Comparison of ENCODE assay signal across 21 cellular contexts in the genomic region with DNA sequence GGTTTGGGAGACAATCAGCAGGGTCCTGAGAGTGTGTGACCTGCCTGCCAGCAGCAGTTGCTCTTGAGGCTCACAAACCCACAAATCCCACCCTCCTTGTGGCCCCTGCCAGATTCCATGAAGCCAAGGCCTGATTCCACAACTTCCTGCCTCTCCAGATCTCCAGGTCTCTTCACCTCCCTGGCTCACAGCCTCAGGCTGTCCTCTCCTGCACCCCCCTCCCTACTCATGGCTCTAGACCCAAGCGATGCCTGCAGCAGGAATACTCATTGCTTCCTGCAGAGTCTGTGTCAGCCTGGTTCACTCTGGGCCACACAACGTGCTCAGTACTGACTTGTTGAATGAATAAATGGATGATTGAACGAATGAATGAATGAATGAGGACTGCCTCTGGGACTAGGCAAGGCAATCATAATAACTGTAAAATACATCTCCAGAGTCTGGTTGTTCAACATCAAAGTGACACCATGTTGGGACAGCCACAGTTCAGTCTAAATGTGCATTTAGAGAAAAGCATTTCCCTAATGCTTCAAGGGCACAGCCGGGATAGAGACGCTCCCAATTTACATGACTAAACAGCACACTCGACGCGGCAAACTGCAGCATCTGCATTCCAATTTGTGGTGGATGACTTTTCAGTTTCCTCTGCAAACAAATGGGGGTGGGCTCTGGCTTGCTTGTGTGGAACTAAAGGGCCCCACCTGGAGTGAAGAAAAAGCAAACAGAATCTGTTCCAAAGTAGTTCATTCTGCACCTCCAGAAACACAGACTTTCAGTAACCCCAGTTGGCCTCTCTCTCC.
DNase-seq lines count a peak whose midpoint lies in the region; ATAC-seq and TF ChIP-seq lines count a peak whose summit lies in the region.
"Had no signal": no experiment of that assay in that cellular context is flagged by ENCODE, and none has a peak within 500 bp of the region (broad histone marks: within the 10 kb centered on the region; RNA-seq: fewer than 3 reads in every experiment).

No MANE protein-coding gene starts in this region.

- no peak overlapping the region for H3K9ac ChIP-seq in HUES64 (ENCODE audit: low read depth, low read length)
- H3K9ac ChIP-seq in MM.1S (ENCODE audit: low read length) = no peak overlapping the region
- H3K9ac ChIP-seq: BLaER1 treated with 17β-estradiol and CSF1 and Interleukin-3, amounts not matched to agents 10 nM and 100 nM had no signal

- POLR2A ChIA-PET in RWPE1 (lab: Yijun Ruan, JAX; ENCODE audit: low non-redundant PET) = no interaction called here

- no peaks in the 10 kb centered on the region for H3K4me1 Mint-ChIP-seq in CD14-positive monocyte
- H3K4me1 Mint-ChIP-seq: activated CD4-positive, alpha-beta T cell treated with anti-CD3 and anti-CD28 coated beads, Interleukin-2, amount 10 ng/mL, durations not matched to agents 24 days and 14 days had no signal

- no peaks in the 10 kb centered on the region for H4K20me1 ChIP-seq in MM.1S (ENCODE audit: insufficient read depth, low read length)
- H4K20me1 ChIP-seq: BLaER1 treated with 17β-estradiol and CSF1 and Interleukin-3, amounts not matched to agents 10 nM and 100 nM had no signal

- no peak for TF ChIP-seq CTCF in CD14-positive monocyte (IDR thresholded peaks at IDR 0.05)
- no peak for TF ChIP-seq CTCF in RWPE1 (conservative IDR thresholded peaks at IDR 0.05; ENCODE audit: low read depth)
- TF ChIP-seq CTCF in MM.1S (IDR thresholded peaks at IDR 0.05; ENCODE audit: low read length) = no peak

- peak; percentile 15 for DNase-seq in CD14-positive monocyte (ENCODE audit: low spot score)
- DNase-seq in SJCRH30 = peak; percentile 24 to 55
- DNase-seq in iPS-NIHi11 (ENCODE audit: low spot score) = peak; percentile 75
- DNase-seq in RWPE1 (ENCODE audit: low spot score) = no peak
- DNase-seq in MM.1S = no peak
- DNase-seq: activated CD4-positive, alpha-beta T cell treated with anti-CD3 and anti-CD28 coated beads, Interleukin-2, amount 10 ng/mL, durations not matched to agents 24 days and 14 days; activated CD8-positive, alpha-beta memory T cell treated with anti-CD3 and anti-CD28 coated beads, Interleukin-2, amount 50 U/mL, for 48 hours; activated gamma-delta T cell treated with Interleukin-2 at 50 U/mL for 16 hours; anterior cingulate cortex; effector CD8-positive, alpha-beta T cell; NCI-H1417 treated with DMSO at 0.1 percent for 48 hours; nucleus accumbens; stimulated activated CD4-positive, alpha-beta T cell treated with anti-CD3 and anti-CD28 coated beads, Interleukin-12 subunit alpha, Interleukin-12 subunit beta, amount 100 ng/mL, for 4 hours; substantia nigra; SW 1271 had no signal

- no peaks in the 10 kb centered on the region for H3K36me3 Mint-ChIP-seq in CD14-positive monocyte

- no peak overlapping the region for H3K4me3 Mint-ChIP-seq in CD14-positive monocyte
- H3K4me3 Mint-ChIP-seq: activated CD4-positive, alpha-beta T cell treated with anti-CD3 and anti-CD28 coated beads, Interleukin-2, amount 10 ng/mL, durations not matched to agents 24 days and 14 days; central memory CD8-positive, alpha-beta T cell had no signal

- intact Hi-C loops in CD14-positive monocyte (cut with micrococcal nuclease) = no loop called here

- H3K27me3 ChIP-seq in HUES64 (ENCODE audit: insufficient read depth, low read length) (peaks cover 93% of the 10 kb centered on the region), SJCRH30 (no peaks in the 10 kb centered on the region), MM.1S (replicated peaks; ENCODE audit: insufficient read depth, low read length) (peaks cover 68% of the 10 kb centered on the region)
- H3K27me3 ChIP-seq: BLaER1 treated with 17β-estradiol and CSF1 and Interleukin-3, amounts not matched to agents 10 nM and 100 nM had no signal

- CTCF ChIA-PET in RWPE1 (lab: Yijun Ruan, JAX) = no interaction called here

- no peaks in the 10 kb centered on the region for H3F3A ChIP-seq in MM.1S (ENCODE audit: insufficient read depth, low read length)

- H3K4me2 ChIP-seq in MM.1S (ENCODE audit: low read depth, low read length) = no peak overlapping the region
- H3K4me2 ChIP-seq: BLaER1 treated with 17β-estradiol and CSF1 and Interleukin-3, amounts not matched to agents 10 nM and 100 nM had no signal

- H3K79me2 ChIP-seq in MM.1S (ENCODE audit: low read length) = no peaks in the 10 kb centered on the region

- H3K36me3 ChIP-seq in HUES64 (ENCODE audit: insufficient read depth, low read length) = no peaks in the 10 kb centered on the region
- no peaks in the 10 kb centered on the region for H3K36me3 ChIP-seq in SJCRH30
- H3K36me3 ChIP-seq in MM.1S (replicated peaks; ENCODE audit: insufficient read depth, low read length) = no peaks in the 10 kb centered on the region
- H3K36me3 ChIP-seq: BLaER1 treated with 17β-estradiol and CSF1 and Interleukin-3, amounts not matched to agents 10 nM and 100 nM; lower lobe of right lung had no signal

- peaks cover 0 to 5% (median 1%) of the 10 kb centered on the region in 7 donors for H3K9me3 Mint-ChIP-seq in CD14-positive monocyte
- H3K9me3 Mint-ChIP-seq: central memory CD8-positive, alpha-beta T cell had no signal

- no peak overlapping the region for H2AFZ ChIP-seq in MM.1S (ENCODE audit: low read length)

- 5% methylated on average over 8 of the region's 8 CpGs for WGBS in HUES64

- H3K27ac Mint-ChIP-seq in CD14-positive monocyte = peak overlapping the region in 1 of 7 donors; percentile 37
- H3K27ac Mint-ChIP-seq: activated CD4-positive, alpha-beta T cell treated with anti-CD3 and anti-CD28 coated beads, Interleukin-2, amount 10 ng/mL, durations not matched to agents 24 days and 14 days had no signal

- H3K27me3 Mint-ChIP-seq in CD14-positive monocyte (ENCODE audit: low read depth in 3 of 3) = peaks cover 2 to 15% (median 8%) of the 10 kb centered on the region in 3 donors

- H3K9me2 ChIP-seq in MM.1S (replicated peaks; ENCODE audit: insufficient read depth, low read length) = no peaks in the 10 kb centered on the region

- H3K4me3 ChIP-seq in HUES64 (ENCODE audit: low read length) (no peak overlapping the region), SJCRH30 (no peak overlapping the region), MM.1S (ENCODE audit: low read length) (no peak overlapping the region)
- H3K4me3 ChIP-seq: BLaER1 treated with 17β-estradiol and CSF1 and Interleukin-3, amounts not matched to agents 10 nM and 100 nM; lower lobe of right lung had no signal

- H3K27ac ChIP-seq in HUES64 (ENCODE audit: low read depth, low read length) = peak overlapping the region; percentile 43; the same call in 1 of the 2 replicates
- no peak overlapping the region for H3K27ac ChIP-seq in SJCRH30
- no peak overlapping the region for H3K27ac ChIP-seq in RWPE1
- H3K27ac ChIP-seq in MM.1S (ENCODE audit: low read length) = no peak overlapping the region
- H3K27ac ChIP-seq: BLaER1 treated with 17β-estradiol and CSF1 and Interleukin-3, amounts not matched to agents 10 nM and 100 nM; lower lobe of right lung had no signal

- H3K9me3 ChIP-seq in HUES64 (ENCODE audit: insufficient read depth, low read depth, low read length) (peaks cover 3% of the 10 kb centered on the region; the same call in 1 of the 2 replicates), SJCRH30 (replicated peaks) (no peaks in the 10 kb centered on the region; the same call in 1 of the 2 replicates), MM.1S (replicated peaks; ENCODE audit: insufficient read depth, low read length) (no peaks in the 10 kb centered on the region)
- H3K9me3 ChIP-seq: lower lobe of right lung had no signal

- peaks cover 21% of the 10 kb centered on the region for H3K4me1 ChIP-seq in HUES64 (ENCODE audit: insufficient read depth, low read length)
- H3K4me1 ChIP-seq in SJCRH30 = peaks cover 5% of the 10 kb centered on the region; the same call in 1 of the 2 replicates
- no peaks in the 10 kb centered on the region for H3K4me1 ChIP-seq in MM.1S (ENCODE audit: low read length)
- H3K4me1 ChIP-seq: lower lobe of right lung had no signal

- no peak for ATAC-seq in HG02938 (IDR thresholded peaks at IDR 0.05; ENCODE audit: unreplicated experiment)
- no peak for ATAC-seq in esophagus mucosa
- ATAC-seq: lower lobe of right lung had no signal

Comparison
In these comparisons a context has a peak if more than half of its experiments do, and no peak if none do; other contexts are left out.
1. DNase-seq: peak in CD14-positive monocyte (single experiment), SJCRH30 (2 of 2) and iPS-NIHi11 (single experiment); none in RWPE1 (single experiment) and MM.1S (single experiment).